34 cellular contexts compared by ENCODE assay signal in the genomic region with DNA sequence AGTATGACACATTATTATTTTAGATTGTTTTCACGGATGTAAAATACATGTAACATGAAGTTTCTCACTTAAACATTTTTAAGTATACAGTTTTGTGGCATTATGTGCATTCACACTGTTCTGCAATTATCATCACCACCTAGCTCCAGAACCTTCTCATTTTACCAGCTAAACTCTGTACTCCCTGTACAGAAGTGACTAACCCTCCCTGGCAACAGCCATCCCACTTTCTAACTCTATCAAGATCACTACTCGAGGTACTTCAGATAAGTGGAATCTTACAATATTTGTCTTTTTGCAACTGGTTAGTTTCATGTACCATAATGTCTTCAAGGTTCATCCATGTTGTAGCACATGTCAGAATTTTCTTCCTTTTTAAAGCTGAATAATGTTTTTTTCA.
"Had no signal": no experiment of that assay in that cellular context is flagged by ENCODE, and none has a peak within 500 bp of the region (broad histone marks: within the 10 kb centered on the region; RNA-seq: fewer than 3 reads in every experiment).

No MANE protein-coding gene starts in this region.

- DNase-seq: Karpas-422, Kasumi-1, MG63, MM.1S, MV-4-11, NCI-H1048, NCI-H1092, NCI-H1092 treated with DMSO at 0.1 percent for 48 hours, NCI-H1105, NCI-H1105 treated with DMSO at 0.1 percent for 48 hours, NCI-H1417, NCI-H1417 treated with DMSO at 0.1 percent for 48 hours, NCI-H1436, NCI-H1436 treated with DMSO at 0.1 percent for 48 hours, NCI-H146, NCI-H1694, NCI-H1694 treated with DMSO at 0.1 percent for 48 hours, NCI-H187, NCI-H187 treated with DMSO at 0.1 percent for 48 hours, NCI-H1930, NCI-H2029, NCI-H2029 treated with DMSO at 0.1 percent for 48 hours, NCI-H2081, NCI-H2081 treated with DMSO at 0.1 percent for 48 hours, NCI-H2107, NCI-H2171, NCI-H2171 treated with DMSO at 0.1 percent for 48 hours, NCI-H2227 treated with DMSO at 0.1 percent for 48 hours, NCI-H226, NCI-H345, NCI-H446, NCI-H446 treated with DMSO at 0.1 percent for 48 hours, NCI-H510A, NCI-H510A treated with DMSO at 0.1 percent for 48 hours had no signal

- H3K27me3 ChIP-seq: MG63 had no signal

- H3K4me3 ChIP-seq: MG63 had no signal

- H3K9me3 ChIP-seq: MG63 had no signal

- H3K36me3 ChIP-seq: MG63 had no signal
